In the genomic region with DNA sequence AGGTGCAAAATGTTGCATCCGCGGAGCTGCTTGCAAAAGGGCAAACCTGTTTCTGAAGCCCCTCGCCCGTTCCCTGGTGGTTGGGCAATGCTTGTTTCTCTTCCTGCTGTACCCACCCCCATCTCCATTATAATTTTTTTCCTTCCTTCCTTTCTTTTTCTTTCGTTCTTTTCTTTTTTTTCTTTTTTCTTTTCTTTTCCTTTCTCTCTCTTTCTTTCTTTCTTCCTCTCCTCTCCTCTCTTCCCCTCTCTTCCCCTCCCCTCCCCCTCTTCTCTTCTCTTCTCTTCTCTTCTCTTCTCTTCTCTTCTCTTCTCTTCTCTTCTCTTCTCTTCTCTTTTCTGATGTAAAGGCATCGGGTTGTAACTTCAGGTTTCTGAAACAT, we compare ENCODE assay signal across 10 cellular contexts.
DNase-seq lines count a peak whose midpoint lies in the region; ATAC-seq, FAIRE-seq and TF ChIP-seq lines count a peak whose summit lies in the region.
"Had no signal": no experiment of that assay in that cellular context is flagged by ENCODE, and none has a peak within 500 bp of the region (broad histone marks: within the 10 kb centered on the region; RNA-seq: fewer than 3 reads in every experiment).

No MANE protein-coding gene starts in this region.

- BruUV-seq in Panc1 (replicated peaks; lab: Mats Ljungman, UMichigan) (no TSS peak), endothelial cell of umbilical vein (replicated peaks; lab: Mats Ljungman, UMichigan) (no TSS peak)

- peak overlapping the region; percentile 81 for H2AFZ ChIP-seq in endothelial cell of umbilical vein (ENCODE audit: low read depth, low read length)

- H3K9me1 ChIP-seq in endothelial cell of umbilical vein (replicated peaks; ENCODE audit: control insufficient read depth, extremely low read depth, insufficient read depth, low read length) = no peaks in the 10 kb centered on the region

- H3K79me2 ChIP-seq in endothelial cell of umbilical vein (ENCODE audit: control insufficient read depth, insufficient read depth, low read length) = no peaks in the 10 kb centered on the region

- peak overlapping the region; percentile 82 for H3K4me2 ChIP-seq in endothelial cell of umbilical vein (ENCODE audit: insufficient read depth, low read length)

- no peak overlapping the region for H3K27ac ChIP-seq in Panc1 (ENCODE audit: low read length)
- H3K27ac ChIP-seq in endothelial cell of umbilical vein (ENCODE audit: insufficient read depth, low read depth, low read length) = no peak overlapping the region
- H3K27ac ChIP-seq in rectal smooth muscle tissue (ENCODE audit: low read depth, low read length) = no peak overlapping the region
- H3K27ac ChIP-seq in WERI-Rb-1 = no peak overlapping the region

- H3K36me3 ChIP-seq in ES-I3 (ENCODE audit: insufficient read depth, low read length) (no peaks in the 10 kb centered on the region), Panc1 (ENCODE audit: control insufficient read depth, insufficient read depth, low read length) (no peaks in the 10 kb centered on the region), endothelial cell of umbilical vein (ENCODE audit: control insufficient read depth in 2 of 2, extremely low read depth in 1 of 2, insufficient read depth in 2 of 2, low read length in 2 of 2) (no peaks in the 10 kb centered on the region), rectal smooth muscle tissue (ENCODE audit: control insufficient read depth, insufficient read depth, low read length) (no peaks in the 10 kb centered on the region), WERI-Rb-1 (no peaks in the 10 kb centered on the region)
- H3K36me3 ChIP-seq: left lung had no signal

- POLR2A ChIA-PET in Panc1 (lab: Charles Lee) = no interaction called here
- POLR2A ChIA-PET in endothelial cell of umbilical vein (lab: Charles Lee) = no interaction called here

- FAIRE-seq in endothelial cell of umbilical vein (lab: Jason Lieb, UNC) (no peak), GM12891 (lab: Jason Lieb, UNC) (no peak)

- H3K9ac ChIP-seq in ES-I3 (ENCODE audit: low read depth, low read length) (peak overlapping the region; percentile 16; the same call in 1 of the 2 replicates), endothelial cell of umbilical vein (replicated peaks; ENCODE audit: extremely low read depth, insufficient read depth, low read length) (no peak overlapping the region), rectal smooth muscle tissue (ENCODE audit: low read length) (no peak overlapping the region)

- dilution Hi-C loops in endothelial cell of umbilical vein (cut with MboI; ENCODE audit: extremely low pct_ligation_motif_present, low sequenced_read_pairs) = no loop called here

- no peak for ATAC-seq in Panc1

- in situ Hi-C loops in Panc1 (cut with HindIII; ENCODE audit: low pct_unique_long_range_greater_than_20kb, low sequenced_read_pairs) = no loop called here

- H3K4me3 ChIP-seq in Panc1 (ENCODE audit: low read depth in 2 of 2, low read length in 2 of 2) = peak overlapping the region; percentile 40 to 59
- peak overlapping the region in 2 of 3 experiments; percentile 8 to 38 for H3K4me3 ChIP-seq in endothelial cell of umbilical vein (replicated peaks in 1 of 3; ENCODE audit: insufficient read depth in 1 of 3, low read depth in 1 of 3, low read length in 3 of 3)
- H3K4me3 ChIP-seq in rectal smooth muscle tissue (ENCODE audit: low read length) = peak overlapping the region; percentile 37
- H3K4me3 ChIP-seq in WERI-Rb-1 (ENCODE audit: low read depth, low read length) = no peak overlapping the region

- DNase-seq in Panc1 (ENCODE audit: low read depth, low spot score) (no peak), endothelial cell of umbilical vein (ENCODE audit: low read depth, low spot score) (no peak), GM12891 (ENCODE audit: insufficient read length, low spot score) (no peak), MV-4-11 (lab: John Stamatoyannopoulos, UW) (no peak), WERI-Rb-1 (no peak), H4 (ENCODE audit: low spot score) (no peak)
- DNase-seq: NCI-H2227 treated with DMSO at 0.1 percent for 48 hours had no signal

- TF ChIP-seq CTCF in Panc1 (IDR thresholded peaks at IDR 0.05) (no peak), endothelial cell of umbilical vein (IDR thresholded peaks at IDR 0.05; ENCODE audit: extremely low read depth in 1 of 2, insufficient read depth in 1 of 2, low read depth in 1 of 2, low read length in 2 of 2) (no peak), WERI-Rb-1 (IDR thresholded peaks at IDR 0.05; ENCODE audit: low read depth, low read length) (no peak)

- H3K27me3 ChIP-seq in Panc1 (ENCODE audit: control insufficient read depth, insufficient read depth, low read length) = no peaks in the 10 kb centered on the region
- H3K27me3 ChIP-seq in endothelial cell of umbilical vein (ENCODE audit: control insufficient read depth in 2 of 2, insufficient read depth in 2 of 2, low read length in 2 of 2) = peaks cover 5 to 7% of the 10 kb centered on the region in 2 experiments
- no peaks in the 10 kb centered on the region for H3K27me3 ChIP-seq in rectal smooth muscle tissue (ENCODE audit: control insufficient read depth, insufficient read depth, low read length)
- H3K27me3 ChIP-seq in WERI-Rb-1 (ENCODE audit: insufficient read depth, low read depth, severe bottlenecking) = peaks cover 8% of the 10 kb centered on the region

- no peaks in the 10 kb centered on the region for H4K20me1 ChIP-seq in endothelial cell of umbilical vein (replicated peaks; ENCODE audit: control insufficient read depth, extremely low read depth, insufficient read depth, low read length)

- TF ChIP-seq POLR2A in endothelial cell of umbilical vein (IDR thresholded peaks at IDR 0.05; ENCODE audit: low read depth, low read length) (no peak), GM12891 (IDR thresholded peaks at IDR 0.05; ENCODE audit: low read depth, low read length) (no peak)

- H3K4me1 ChIP-seq in ES-I3 (ENCODE audit: insufficient read depth, low read length) (no peaks in the 10 kb centered on the region), Panc1 (ENCODE audit: control insufficient read depth, insufficient read depth, low read length) (no peaks in the 10 kb centered on the region), endothelial cell of umbilical vein (ENCODE audit: control insufficient read depth, extremely low read depth, insufficient read depth, low read length) (peaks cover 2% of the 10 kb centered on the region), rectal smooth muscle tissue (ENCODE audit: control insufficient read depth, insufficient read depth, low read length) (no peaks in the 10 kb centered on the region)

- intact Hi-C loops in Panc1 (cut with micrococcal nuclease; ENCODE audit: unreplicated experiment) (no loop called here), endothelial cell of umbilical vein (cut with micrococcal nuclease) (loop anchor here (1.0 kb wide), 1 partner anchor 9 kb away; no protein-coding TSS in a partner anchor)

- CTCF ChIA-PET in Panc1 (lab: Charles Lee) (no interaction called here), endothelial cell of umbilical vein (lab: Charles Lee) (interaction anchor here (0.6 to 2.0 kb wide), 4 partner anchors 9 to 52 kb away, joined by 3 to 8 read pairs (median 5); no protein-coding TSS in a partner anchor)

- no peaks in the 10 kb centered on the region for H3K9me3 ChIP-seq in ES-I3 (ENCODE audit: control insufficient read depth, insufficient read depth, low read length)
- H3K9me3 ChIP-seq in Panc1 (ENCODE audit: control insufficient read depth, insufficient read depth, low read depth, low read length) = no peaks in the 10 kb centered on the region
- no peaks in the 10 kb centered on the region for H3K9me3 ChIP-seq in endothelial cell of umbilical vein (replicated peaks; ENCODE audit: control insufficient read depth, insufficient read depth, low read length)
- no peaks in the 10 kb centered on the region for H3K9me3 ChIP-seq in WERI-Rb-1 (ENCODE audit: severe bottlenecking)
- H3K9me3 ChIP-seq: left lung had no signal

TF ChIP-seq in endothelial cell of umbilical vein, 7 proteins besides CTCF, POLR2A, EP300 and RAD21:
- no peak for TF ChIP-seq FOS (IDR thresholded peaks at IDR 0.05; ENCODE audit: borderline replicate concordance, insufficient read depth, low read length)
- TF ChIP-seq EZH2 (IDR thresholded peaks at IDR 0.05; ENCODE audit: borderline replicate concordance, low read depth, low read length, severe bottlenecking) = no peak
- TF ChIP-seq, protein P1, sequence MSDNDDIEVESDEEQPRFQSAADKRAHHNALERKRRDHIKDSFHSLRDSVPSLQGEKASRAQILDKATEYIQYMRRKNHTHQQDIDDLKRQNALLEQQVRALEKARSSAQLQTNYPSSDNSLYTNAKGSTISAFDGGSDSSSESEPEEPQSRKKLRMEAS (IDR thresholded peaks at IDR 0.05; ENCODE audit: insufficient read depth, insufficient read length) = no peak
- no peak for TF ChIP-seq MYC (IDR thresholded peaks at IDR 0.05; ENCODE audit: low read depth, low read length)
- TF ChIP-seq GATA2 (IDR thresholded peaks at IDR 0.05; ENCODE audit: insufficient read depth, insufficient read length, low read depth, low read length) = no peak
- no peak for TF ChIP-seq POLR2AphosphoS5 (IDR thresholded peaks at IDR 0.05; ENCODE audit: insufficient read depth, low read depth, low read length)
- TF ChIP-seq JUN (IDR thresholded peaks at IDR 0.05; ENCODE audit: borderline replicate concordance, insufficient read depth, insufficient read length, low read depth) = no peak

TF ChIP-seq in GM12891, 5 proteins besides CTCF, POLR2A, EP300 and RAD21:
- no peak for TF ChIP-seq TAF1 (IDR thresholded peaks at IDR 0.05; ENCODE audit: low read depth, low read length)
- TF ChIP-seq POU2F2 (IDR thresholded peaks at IDR 0.05; ENCODE audit: low read depth, low read length) = no peak
- no peak for TF ChIP-seq PAX5 (IDR thresholded peaks at IDR 0.05; ENCODE audit: insufficient read depth, low read length, severe bottlenecking)
- TF ChIP-seq SPI1 (IDR thresholded peaks at IDR 0.05; ENCODE audit: low read depth, low read length) = no peak
- no peak for TF ChIP-seq POLR2AphosphoS5 (IDR thresholded peaks at IDR 0.05; ENCODE audit: low read depth, low read length)
